In the genomic region with DNA sequence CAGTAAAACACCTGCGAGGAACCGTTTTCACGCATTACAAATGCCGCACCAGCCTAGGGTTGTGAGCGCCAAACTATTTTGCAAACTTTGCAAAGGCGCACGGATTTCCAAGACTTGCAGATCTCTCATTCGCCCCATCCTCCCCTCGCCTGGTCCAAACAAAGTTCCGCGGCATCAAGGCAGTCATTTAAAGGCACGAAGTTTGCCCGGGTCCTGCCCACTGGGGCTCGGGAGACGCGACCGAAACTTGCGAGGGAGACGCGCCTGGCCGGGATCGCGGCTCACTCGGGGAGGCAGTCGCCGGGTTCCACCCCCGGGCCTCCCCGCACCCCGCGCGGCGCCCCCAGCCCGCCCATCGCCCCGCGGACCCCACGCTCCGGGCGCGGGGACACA, we compare ENCODE assay signal across 8 cellular contexts. TPM values are rescaled to one million over a fixed set of nuclear protein-coding genes. Genes with fewer than 3 reads are reported as not detected.
DNase-seq lines count a peak whose midpoint lies in the region; ATAC-seq, FAIRE-seq and TF ChIP-seq lines count a peak whose summit lies in the region.

No MANE protein-coding gene starts in this region.

- H3K4me2 ChIP-seq in DND-41 (ENCODE audit: insufficient read depth, low read length) (peak overlapping the region; percentile 82), parathyroid adenoma (ENCODE audit: low read length) (peak overlapping the region; percentile 83)

- H3K27me3 Mint-ChIP-seq in glutamatergic neuron (ENCODE audit: unreplicated experiment) = no peaks in the 10 kb centered on the region

- no peak for FAIRE-seq in D721Med (lab: Jason Lieb, UNC)

- H3K4me3 ChIP-seq in DND-41 (ENCODE audit: low read depth in 1 of 2, low read length in 2 of 2) (peak overlapping the region; percentile 41 to 71), parathyroid adenoma (ENCODE audit: low read depth, low read length) (peak overlapping the region; percentile 67)

- H3K27ac ChIP-seq in DND-41 (ENCODE audit: low read length) = peak overlapping the region; percentile 62
- peak overlapping the region; percentile 21 for H3K27ac ChIP-seq in parathyroid adenoma

- peaks cover 49% of the 10 kb centered on the region for H3K79me2 ChIP-seq in DND-41 (ENCODE audit: insufficient read depth, low read length)
- H3K79me2 ChIP-seq in parathyroid adenoma = peaks cover 15% of the 10 kb centered on the region

- H3K36me3 Mint-ChIP-seq in activated naive CD4-positive, alpha-beta T cell treated with anti-CD3 and anti-CD28 coated beads, Interleukin-2, amount 50 U/mL, for 72 hours = peaks cover 4 to 8% of the 10 kb centered on the region in 2 donors
- no peaks in the 10 kb centered on the region for H3K36me3 Mint-ChIP-seq in glutamatergic neuron (ENCODE audit: unreplicated experiment)

- ATAC-seq in DND-41 (ENCODE audit: insufficient read depth, low read depth) = peak; percentile 39; the same call in 2 of the 3 replicates
- ATAC-seq in GM21825 (IDR thresholded peaks at IDR 0.05; ENCODE audit: unreplicated experiment) = peak; percentile 7
- peak; percentile 21 to 38 for ATAC-seq in activated naive CD4-positive, alpha-beta T cell treated with anti-CD3 and anti-CD28 coated beads, Interleukin-2, amount 50 U/mL, for 72 hours

- H3K4me1 ChIP-seq in DND-41 (ENCODE audit: insufficient read depth, low read length) (peaks cover 38% of the 10 kb centered on the region), parathyroid adenoma (no peaks in the 10 kb centered on the region)

- TF ChIP-seq CTCF in DND-41 (IDR thresholded peaks at IDR 0.05; ENCODE audit: borderline replicate concordance, extremely low read depth, low read length, poor library complexity, severe bottlenecking) = no peak
- TF ChIP-seq CTCF in glutamatergic neuron (IDR thresholded peaks at IDR 0.05; ENCODE audit: partially characterized antibody, unreplicated experiment) = no peak
- TF ChIP-seq CTCF in parathyroid adenoma (IDR thresholded peaks at IDR 0.05) = no peak
- no peak for TF ChIP-seq CTCF in D721Med (IDR thresholded peaks at IDR 0.05; ENCODE audit: insufficient read depth, missing control alignments)

- peak overlapping the region; percentile 84 for H3K4me3 Mint-ChIP-seq in glutamatergic neuron (ENCODE audit: unreplicated experiment)

- H3K9me3 ChIP-seq in DND-41 (ENCODE audit: insufficient read depth, low read length, severe bottlenecking) = no peaks in the 10 kb centered on the region
- no peaks in the 10 kb centered on the region for H3K9me3 ChIP-seq in parathyroid adenoma (ENCODE audit: control insufficient read depth, low read length)

- H3K27ac Mint-ChIP-seq in activated naive CD4-positive, alpha-beta T cell treated with anti-CD3 and anti-CD28 coated beads, Interleukin-2, amount 50 U/mL, for 72 hours = peak overlapping the region in 1 of 2 donors; percentile 50
- peak overlapping the region; percentile 28 for H3K27ac Mint-ChIP-seq in glutamatergic neuron (ENCODE audit: unreplicated experiment)

- H3K9me3 Mint-ChIP-seq in activated naive CD4-positive, alpha-beta T cell treated with anti-CD3 and anti-CD28 coated beads, Interleukin-2, amount 50 U/mL, for 72 hours = peaks cover 0 to 3% of the 10 kb centered on the region in 2 donors
- H3K9me3 Mint-ChIP-seq in glutamatergic neuron (ENCODE audit: unreplicated experiment) = peaks cover 2% of the 10 kb centered on the region

- peaks cover 4% of the 10 kb centered on the region for H3K4me1 Mint-ChIP-seq in glutamatergic neuron (ENCODE audit: low read depth, unreplicated experiment)

- peak overlapping the region; percentile 72 for H2AFZ ChIP-seq in DND-41 (ENCODE audit: low read depth, low read length)
- peak overlapping the region; percentile 84 for H2AFZ ChIP-seq in parathyroid adenoma

- DNase-seq in DND-41 (peak; percentile 48), NCI-H69 (lab: John Stamatoyannopoulos, UW) (peak; percentile 27), glutamatergic neuron (no peak), NCI-H128 (lab: John Stamatoyannopoulos, UW; ENCODE audit: unreplicated experiment) (no peak), D721Med (ENCODE audit: insufficient read length, low spot score) (no peak)
- DNase-seq in activated naive CD4-positive, alpha-beta T cell treated with anti-CD3 and anti-CD28 coated beads, Interleukin-2, amount 50 U/mL, for 72 hours (ENCODE audit: low spot score in 2 of 2) = peak in 1 of 2 donors; percentile 32

- H3K27me3 ChIP-seq in DND-41 (ENCODE audit: insufficient read depth, low read length, poor library complexity) (no peaks in the 10 kb centered on the region), parathyroid adenoma (ENCODE audit: control insufficient read depth, insufficient read depth, low read length) (no peaks in the 10 kb centered on the region)

- peaks cover 5% of the 10 kb centered on the region; the same call in 1 of the 2 replicates for H4K20me1 ChIP-seq in DND-41 (ENCODE audit: insufficient read depth, low read length)

- peak overlapping the region; percentile 78 for H3K9ac ChIP-seq in DND-41 (ENCODE audit: low read depth, low read length)
- H3K9ac ChIP-seq in parathyroid adenoma = no peak overlapping the region

- H3K36me3 ChIP-seq in DND-41 (ENCODE audit: insufficient read depth, low read length) (no peaks in the 10 kb centered on the region; the same call in 1 of the 2 replicates), parathyroid adenoma (ENCODE audit: control insufficient read depth, insufficient read depth, low read length) (no peaks in the 10 kb centered on the region)

RNA-seq across cellular contexts. Expression of a gene that starts 0.6 kb away (rescaled TPM):
- total RNA-seq in activated naive CD4-positive, alpha-beta T cell treated with anti-CD3 and anti-CD28 coated beads, Interleukin-2, amount 50 U/mL, for 72 hours = 1 to 10 TPM; 1.3 to 3.3 TPM
- total RNA-seq in glutamatergic neuron (ENCODE audit: unreplicated experiment) = 13.3 TPM

Comparison
In these comparisons a context has a peak if more than half of its experiments do, and no peak if none do; other contexts are left out.
1. DNase-seq: peak in DND-41 (single experiment) and NCI-H69 (single experiment); none in glutamatergic neuron (single experiment), NCI-H128 (single experiment) and D721Med (single experiment).
2. Peak in every context shown above with its lines, with median percentiles within 50 percentile points of each other: ATAC-seq.